19 cellular contexts compared by ENCODE assay signal in the genomic region with DNA sequence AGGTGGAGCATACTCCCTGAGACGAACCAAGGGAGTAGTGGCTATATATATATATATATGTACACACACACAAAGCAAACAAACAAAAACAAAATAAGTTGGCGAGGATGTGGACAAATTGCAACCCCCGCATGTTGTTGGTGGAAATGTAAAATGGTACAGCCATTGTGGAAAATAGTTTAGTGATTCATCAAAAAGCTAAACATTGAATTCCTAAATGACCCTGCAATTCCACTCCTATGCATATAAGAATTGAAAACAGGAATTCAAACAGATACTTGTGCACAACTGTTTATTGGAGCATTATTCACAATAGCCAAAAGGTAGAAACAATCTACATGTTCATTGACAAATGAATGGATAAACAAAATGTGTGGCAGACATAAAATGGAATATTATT.
DNase-seq lines count a peak whose midpoint lies in the region; ATAC-seq and TF ChIP-seq lines count a peak whose summit lies in the region.
"Had no signal": no experiment of that assay in that cellular context is flagged by ENCODE, and none has a peak within 500 bp of the region (broad histone marks: within the 10 kb centered on the region; RNA-seq: fewer than 3 reads in every experiment).

No MANE protein-coding gene starts in this region.

- peak; percentile 19 for DNase-seq in EL
- DNase-seq in RWPE2 (ENCODE audit: low spot score), result no peak
- DNase-seq in NCI-H2081 (lab: John Stamatoyannopoulos, UW), result no peak
- no peak for DNase-seq in NCI-H345 treated with DMSO at 0.1 percent for 48 hours (lab: John Stamatoyannopoulos, UW; ENCODE audit: unreplicated experiment)
- DNase-seq: CD8-positive, alpha-beta memory T cell; DMS79; H7; Karpas-422; MG63; NCI-H1092; NCI-H146; NCI-H2081 treated with DMSO at 0.1 percent for 48 hours; NCI-H510A; RPMI8226 had no signal

- H3K27me3 ChIP-seq in RWPE2 (ENCODE audit: insufficient read depth, poor library complexity, severe bottlenecking) (no peaks in the 10 kb centered on the region), muscle layer of colon (ENCODE audit: control insufficient read depth in 1 of 2, insufficient read depth in 2 of 2, low read length in 2 of 2) (no peaks in the 10 kb centered on the region), skeletal muscle satellite cell (ENCODE audit: control insufficient read depth, insufficient read depth, low read length) (no peaks in the 10 kb centered on the region)
- H3K27me3 ChIP-seq: BLaER1 treated with 17β-estradiol and CSF1 and Interleukin-3, amounts not matched to agents 10 nM and 100 nM; MG63 had no signal

- H3K9me3 ChIP-seq in RWPE2 (ENCODE audit: severe bottlenecking) (no peaks in the 10 kb centered on the region), muscle layer of colon (ENCODE audit: low read length) (no peaks in the 10 kb centered on the region), skeletal muscle satellite cell (replicated peaks; ENCODE audit: low read length) (no peaks in the 10 kb centered on the region)
- H3K9me3 ChIP-seq: A549; BLaER1 treated with 17β-estradiol and CSF1 and Interleukin-3, amounts not matched to agents 10 nM and 100 nM; MG63 had no signal

- H3K4me1 ChIP-seq in RWPE2 (ENCODE audit: insufficient read depth, poor library complexity, severe bottlenecking), result no peaks in the 10 kb centered on the region
- peaks cover 36% of the 10 kb centered on the region for H3K4me1 ChIP-seq in muscle layer of colon (ENCODE audit: insufficient read depth, low read length)
- H3K4me1 ChIP-seq in skeletal muscle satellite cell (ENCODE audit: control insufficient read depth, insufficient read depth, low read length), result peaks cover 16% of the 10 kb centered on the region
- H3K4me1 ChIP-seq: A549 had no signal

- H3K9ac ChIP-seq in muscle layer of colon (ENCODE audit: low read length) (no peak overlapping the region), skeletal muscle satellite cell (ENCODE audit: low read depth, low read length) (no peak overlapping the region)
- H3K9ac ChIP-seq: BLaER1 treated with 17β-estradiol and CSF1 and Interleukin-3, amounts not matched to agents 10 nM and 100 nM had no signal

- H3K4me2 ChIP-seq in skeletal muscle satellite cell (ENCODE audit: low read length), result peak overlapping the region; percentile 3
- H3K4me2 ChIP-seq: BLaER1 treated with 17β-estradiol and CSF1 and Interleukin-3, amounts not matched to agents 10 nM and 100 nM had no signal

- TF ChIP-seq CTCF in RWPE2 (IDR thresholded peaks at IDR 0.05; ENCODE audit: poor library complexity, severe bottlenecking), result no peak

- H3K36me3 ChIP-seq in RWPE2 (ENCODE audit: low read depth) (no peaks in the 10 kb centered on the region), muscle layer of colon (ENCODE audit: insufficient read depth, low read length) (no peaks in the 10 kb centered on the region), skeletal muscle satellite cell (ENCODE audit: insufficient read depth, low read length) (no peaks in the 10 kb centered on the region)
- H3K36me3 ChIP-seq: BLaER1 treated with 17β-estradiol and CSF1 and Interleukin-3, amounts not matched to agents 10 nM and 100 nM had no signal

- H3K4me3 ChIP-seq in RWPE2 (ENCODE audit: severe bottlenecking) (no peak overlapping the region), muscle layer of colon (ENCODE audit: low read depth in 1 of 2, low read length in 2 of 2) (no peak overlapping the region), skeletal muscle satellite cell (ENCODE audit: low read length) (no peak overlapping the region)
- H3K4me3 ChIP-seq: A549; BLaER1 treated with 17β-estradiol and CSF1 and Interleukin-3, amounts not matched to agents 10 nM and 100 nM; MG63 had no signal

- H3K27ac ChIP-seq in RWPE2 (ENCODE audit: poor library complexity, severe bottlenecking) (peak overlapping the region; percentile 48), muscle layer of colon (ENCODE audit: low read depth, low read length) (peak overlapping the region; percentile 50)
- H3K27ac ChIP-seq: BLaER1 treated with 17β-estradiol and CSF1 and Interleukin-3, amounts not matched to agents 10 nM and 100 nM had no signal

- ATAC-seq in RWPE2 (ENCODE audit: low read depth) (no peak), HG02763 (IDR thresholded peaks at IDR 0.05; ENCODE audit: unreplicated experiment) (no peak)
